In the genomic region with DNA sequence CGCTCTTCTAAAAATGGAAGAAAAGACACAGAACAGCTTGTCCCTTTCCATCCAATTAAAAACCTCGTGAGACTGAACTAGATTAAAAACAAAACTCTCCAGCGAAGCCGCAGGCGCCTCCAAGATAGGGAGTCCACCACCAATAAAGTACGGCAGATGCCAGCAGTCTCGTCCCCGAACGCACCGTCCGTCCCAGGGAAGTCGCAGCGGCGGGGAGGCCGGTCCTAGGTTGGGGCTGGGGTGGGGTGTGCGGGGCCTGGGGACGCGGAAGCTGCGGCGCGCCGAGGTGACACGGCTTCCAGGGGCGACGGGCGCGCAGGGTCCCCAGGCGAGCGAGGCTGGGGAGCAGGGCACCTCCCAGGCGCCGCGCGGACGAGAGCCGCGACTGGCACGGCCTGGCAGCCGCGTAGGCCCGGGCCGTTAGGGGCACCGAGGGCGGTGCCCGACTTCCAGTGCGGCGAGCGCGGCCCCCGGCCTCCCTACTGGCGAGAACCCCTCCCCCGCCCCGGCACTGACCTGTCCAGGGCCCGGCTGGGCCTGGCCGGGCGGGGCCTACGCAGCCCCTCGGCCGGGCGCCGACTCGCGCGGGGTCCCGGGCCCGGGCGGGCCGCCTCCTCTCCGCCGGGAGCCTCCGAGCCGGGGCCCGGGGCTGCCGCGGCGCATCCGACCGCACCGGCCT, we compare ENCODE assay signal across 8 cellular contexts. TPM values are rescaled to one million over a fixed set of nuclear protein-coding genes. Genes with fewer than 3 reads are reported as not detected.
DNase-seq lines count a peak whose midpoint lies in the region; ATAC-seq and TF ChIP-seq lines count a peak whose summit lies in the region.

No MANE protein-coding gene starts in this region.

- H3K9ac ChIP-seq in liver (ENCODE audit: low read depth in 1 of 2, low read length in 2 of 2) = peak overlapping the region; percentile 92 to 99

- peak overlapping the region; percentile 86 to 98 (median 90) for H3K4me3 Mint-ChIP-seq in CD8-positive, alpha-beta memory T cell

- peaks cover 45 to 56% (median 53%) of the 10 kb centered on the region in 3 donors for H3K4me1 Mint-ChIP-seq in CD8-positive, alpha-beta memory T cell

- peak; percentile 32 to 67 (median 47) for DNase-seq in CD8-positive, alpha-beta memory T cell
- peak in 29 of 61 donors; percentile 22 to 75 (median 55) for DNase-seq in caudate nucleus (lab: John Stamatoyannopoulos, UW)
- peak; percentile 3 to 41 (median 6) for DNase-seq in stimulated activated CD4-positive, alpha-beta T cell treated with anti-CD3 and anti-CD28 coated beads, TNF-alpha, amount 100 ng/mL, for 24 hours (ENCODE audit: low read depth in 3 of 3)
- DNase-seq in cerebellar nuclear complex (lab: John Stamatoyannopoulos, UW) = no peak

- WGBS in liver = under 1% methylated on average over 78 of the region's 78 CpGs

- peak overlapping the region; percentile 71 for H3K4me3 ChIP-seq in CD8-positive, alpha-beta memory T cell (ENCODE audit: low read length)
- peak overlapping the region; percentile 86 to 94 (median 92) for H3K4me3 ChIP-seq in liver (ENCODE audit: low read depth in 1 of 3, low read length in 3 of 3)

- ATAC-seq in GM19455 (IDR thresholded peaks at IDR 0.05; ENCODE audit: unreplicated experiment) (peak; percentile 33), HG03558 (IDR thresholded peaks at IDR 0.05; ENCODE audit: extremely low read depth, unreplicated experiment) (peak; percentile 16)

- H3K36me3 Mint-ChIP-seq in CD8-positive, alpha-beta memory T cell = peaks cover 0 to 19% (median 0%) of the 10 kb centered on the region in 3 donors

- peak overlapping the region; percentile 69 to 98 (median 91) for H3K27ac Mint-ChIP-seq in CD8-positive, alpha-beta memory T cell

- H3K4me1 ChIP-seq in CD8-positive, alpha-beta memory T cell (ENCODE audit: insufficient read depth, low read length) = peaks cover 27% of the 10 kb centered on the region
- H3K4me1 ChIP-seq in liver (ENCODE audit: control insufficient read depth in 4 of 4, insufficient read depth in 4 of 4, low read length in 3 of 4) = peaks cover 3 to 47% (median 27%) of the 10 kb centered on the region in 4 donors

- no peaks in the 10 kb centered on the region for H3K36me3 ChIP-seq in CD8-positive, alpha-beta memory T cell (ENCODE audit: insufficient read depth, low read length)
- H3K36me3 ChIP-seq in liver (ENCODE audit: control insufficient read depth in 4 of 4, insufficient read depth in 3 of 4, low read depth in 1 of 4, low read length in 3 of 4) = no peaks in the 10 kb centered on the region

- POLR2A ChIA-PET in CD8-positive, alpha-beta memory T cell (lab: Charles Lee) = interaction anchor here (0.6 kb wide), 2 partner anchors 71 to 636 kb away, joined by 3 read pairs; no protein-coding TSS in a partner anchor

- CTCF ChIA-PET in CD8-positive, alpha-beta memory T cell (lab: Charles Lee) = no interaction called here

- H3K9me3 ChIP-seq in CD8-positive, alpha-beta memory T cell (ENCODE audit: low read length) = no peaks in the 10 kb centered on the region
- H3K9me3 ChIP-seq in liver (ENCODE audit: control insufficient read depth in 4 of 4, low read length in 3 of 4) = no peaks in the 10 kb centered on the region

- H3K27me3 ChIP-seq in CD8-positive, alpha-beta memory T cell (ENCODE audit: insufficient read depth, low read length, poor library complexity, severe bottlenecking) = no peaks in the 10 kb centered on the region
- no peaks in the 10 kb centered on the region for H3K27me3 ChIP-seq in liver (ENCODE audit: control insufficient read depth in 4 of 4, insufficient read depth in 4 of 4, low read length in 3 of 4)

- no peaks in the 10 kb centered on the region for H3K9me3 Mint-ChIP-seq in CD8-positive, alpha-beta memory T cell

- H3K27ac ChIP-seq in CD8-positive, alpha-beta memory T cell (ENCODE audit: low read depth, low read length) = peak overlapping the region; percentile 66
- H3K27ac ChIP-seq in VCaP = peak overlapping the region; percentile 94
- peak overlapping the region; percentile 84 for H3K27ac ChIP-seq in caudate nucleus (ENCODE audit: low read depth, low read length)
- H3K27ac ChIP-seq in liver (ENCODE audit: low read depth in 1 of 2, low read length in 2 of 2) = peak overlapping the region; percentile 97 to 99

- peaks cover 0 to 6% of the 10 kb centered on the region in 2 donors for H3K27me3 Mint-ChIP-seq in CD8-positive, alpha-beta memory T cell

- TF ChIP-seq RAD21 in liver (IDR thresholded peaks at IDR 0.05) = no peak

- TF ChIP-seq CTCF in VCaP (conservative IDR thresholded peaks at IDR 0.05) (no peak), liver (IDR thresholded peaks at IDR 0.05; ENCODE audit: low read depth, low read length, missing input control) (no peak)

TF ChIP-seq in liver, 16 proteins besides CTCF, POLR2A, EP300 and RAD21:
- no peak for TF ChIP-seq RXRA (IDR thresholded peaks at IDR 0.05)
- TF ChIP-seq TAF1 (conservative IDR thresholded peaks at IDR 0.05) = no peak
- no peak for TF ChIP-seq ATF3 (IDR thresholded peaks at IDR 0.05)
- TF ChIP-seq JUND (IDR thresholded peaks at IDR 0.05) = no peak
- no peak for TF ChIP-seq HNF4G (IDR thresholded peaks at IDR 0.05)
- TF ChIP-seq FOXA2 (IDR thresholded peaks at IDR 0.05) = no peak
- TF ChIP-seq HNF4A (conservative IDR thresholded peaks at IDR 0.05) = no peak
- no peak for TF ChIP-seq FOXA1 (IDR thresholded peaks at IDR 0.05)
- TF ChIP-seq, protein P1, sequence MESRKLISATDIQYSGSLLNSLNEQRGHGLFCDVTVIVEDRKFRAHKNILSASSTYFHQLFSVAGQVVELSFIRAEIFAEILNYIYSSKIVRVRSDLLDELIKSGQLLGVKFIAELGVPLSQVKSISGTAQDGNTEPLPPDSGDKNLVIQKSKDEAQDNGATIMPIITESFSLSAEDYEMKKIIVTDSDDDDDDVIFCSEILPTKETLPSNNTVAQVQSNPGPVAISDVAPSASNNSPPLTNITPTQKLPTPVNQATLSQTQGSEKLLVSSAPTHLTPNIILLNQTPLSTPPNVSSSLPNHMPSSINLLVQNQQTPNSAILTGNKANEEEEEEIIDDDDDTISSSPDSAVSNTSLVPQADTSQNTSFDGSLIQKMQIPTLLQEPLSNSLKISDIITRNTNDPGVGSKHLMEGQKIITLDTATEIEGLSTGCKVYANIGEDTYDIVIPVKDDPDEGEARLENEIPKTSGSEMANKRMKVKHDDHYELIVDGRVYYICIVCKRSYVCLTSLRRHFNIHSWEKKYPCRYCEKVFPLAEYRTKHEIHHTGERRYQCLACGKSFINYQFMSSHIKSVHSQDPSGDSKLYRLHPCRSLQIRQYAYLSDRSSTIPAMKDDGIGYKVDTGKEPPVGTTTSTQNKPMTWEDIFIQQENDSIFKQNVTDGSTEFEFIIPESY (IDR thresholded peaks at IDR 0.05) = no peak
- no peak for TF ChIP-seq EGR1 (IDR thresholded peaks at IDR 0.05; ENCODE audit: low read depth in 2 of 2)
- no peak for TF ChIP-seq GABPA (IDR thresholded peaks at IDR 0.05 in 1 of 2, conservative IDR thresholded peaks at IDR 0.05 in 1 of 2)
- no peak for TF ChIP-seq REST (IDR thresholded peaks at IDR 0.05)
- TF ChIP-seq SP1 (IDR thresholded peaks at IDR 0.05) = no peak
- no peak for TF ChIP-seq MAX (IDR thresholded peaks at IDR 0.05)
- no peak for TF ChIP-seq YY1 (IDR thresholded peaks at IDR 0.05)

RNA-seq across cellular contexts. Expression of gene A3GALT2, which starts 28.3 kb away (rescaled TPM):
- total RNA-seq in CD8-positive, alpha-beta memory T cell = not detected
- polyA plus RNA-seq in CD8-positive, alpha-beta memory T cell = not detected
- total RNA-seq in liver = not detected
- not detected for polyA plus RNA-seq in liver

Comparison
In these comparisons a context has a peak if more than half of its experiments do, and no peak if none do; other contexts are left out.
1. DNase-seq: peak in CD8-positive, alpha-beta memory T cell (5 of 5) and stimulated activated CD4-positive, alpha-beta T cell treated with anti-CD3 and anti-CD28 coated beads, TNF-alpha, amount 100 ng/mL, for 24 hours (3 of 3); none in cerebellar nuclear complex (0 of 2).
2. Peak in every context shown above with its lines, with median percentiles within 50 percentile points of each other: H3K27ac ChIP-seq.